ENCODE assay signal across 1 cellular context in the genomic region with DNA sequence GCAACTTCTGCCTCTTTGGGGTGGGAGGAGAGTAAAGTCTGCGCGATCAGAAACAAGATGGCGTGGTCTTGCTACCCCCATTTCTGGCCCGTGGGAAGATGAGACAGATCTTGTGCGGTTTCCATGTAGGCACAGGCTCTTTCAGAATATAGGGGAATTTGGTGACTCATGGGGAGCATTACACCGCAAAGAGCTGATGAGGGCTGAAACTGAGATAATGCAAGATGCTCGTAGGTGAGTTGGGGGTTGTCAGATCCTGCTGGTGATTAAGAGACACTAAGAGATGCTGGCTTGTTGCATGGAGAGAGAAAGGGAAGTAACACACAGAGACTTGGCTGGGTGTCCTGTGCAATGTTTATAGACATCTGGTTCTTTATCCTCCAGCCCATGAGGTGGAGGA.
TF ChIP-seq lines count a peak whose summit lies in the region.

No MANE protein-coding gene starts in this region.

TF ChIP-seq in IMR-90, 13 proteins besides CTCF, POLR2A, EP300 and RAD21 (continued from another document):
- TF ChIP-seq, protein P1, sequence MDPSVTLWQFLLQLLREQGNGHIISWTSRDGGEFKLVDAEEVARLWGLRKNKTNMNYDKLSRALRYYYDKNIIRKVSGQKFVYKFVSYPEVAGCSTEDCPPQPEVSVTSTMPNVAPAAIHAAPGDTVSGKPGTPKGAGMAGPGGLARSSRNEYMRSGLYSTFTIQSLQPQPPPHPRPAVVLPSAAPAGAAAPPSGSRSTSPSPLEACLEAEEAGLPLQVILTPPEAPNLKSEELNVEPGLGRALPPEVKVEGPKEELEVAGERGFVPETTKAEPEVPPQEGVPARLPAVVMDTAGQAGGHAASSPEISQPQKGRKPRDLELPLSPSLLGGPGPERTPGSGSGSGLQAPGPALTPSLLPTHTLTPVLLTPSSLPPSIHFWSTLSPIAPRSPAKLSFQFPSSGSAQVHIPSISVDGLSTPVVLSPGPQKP (IDR thresholded peaks at IDR 0.05; ENCODE audit: borderline replicate concordance, low read depth, low read length) = no peak
- no peak for TF ChIP-seq RFX5 (IDR thresholded peaks at IDR 0.05; ENCODE audit: low read depth, low read length)
